In genomic region chr17:81468111-81468764, GRCh38 we compare ENCODE assay signal across 25 cellular contexts. TPM values are rescaled to one million over a fixed set of nuclear protein-coding genes. Genes with fewer than 3 reads are reported as not detected.
"Had no signal": no experiment of that assay in that cellular context is flagged by ENCODE, and none has a peak within 500 bp of the region (broad histone marks: within the 10 kb centered on the region; RNA-seq: fewer than 3 reads in every experiment).

No MANE protein-coding gene starts in this region.

- H3K27me3 Mint-ChIP-seq: activated CD4-positive, alpha-beta memory T cell treated with anti-CD3 and anti-CD28 coated beads for 36 hours; activated naive CD4-positive, alpha-beta T cell treated with anti-CD3 and anti-CD28 coated beads, Interleukin-2, amount 10 ng/mL, durations not matched to agents 7 days and 5 days; activated naive CD8-positive, alpha-beta T cell treated with anti-CD3 and anti-CD28 coated beads, Interleukin-2, amount 50 U/mL, for 24 hours; dendritic cell treated with granulocyte-macrophage colony-stimulating factor and Interleukin-4, amounts not matched to agents 40 ng/mL and 50 ng/mL, for 4 days; naive thymus-derived CD8-positive, alpha-beta T cell had no signal

- H3K4me3 Mint-ChIP-seq: activated CD4-positive, alpha-beta memory T cell treated with anti-CD3 and anti-CD28 coated beads for 36 hours; activated naive CD4-positive, alpha-beta T cell treated with anti-CD3 and anti-CD28 coated beads, Interleukin-2, amount 10 ng/mL, durations not matched to agents 7 days and 5 days; activated naive CD8-positive, alpha-beta T cell treated with anti-CD3 and anti-CD28 coated beads, Interleukin-2, amount 50 U/mL, for 24 hours; activated T-cell treated with anti-CD3 and anti-CD28 coated beads, Interleukin-2, amount 50 U/mL, for 72 hours; dendritic cell treated with granulocyte-macrophage colony-stimulating factor and Interleukin-4, amounts not matched to agents 40 ng/mL and 50 ng/mL, for 4 days; immature natural killer cell; naive thymus-derived CD8-positive, alpha-beta T cell; stimulated activated effector memory CD8-positive, alpha-beta T cell treated with anti-CD3 and anti-CD28 coated beads, Interleukin-12 subunit alpha, Interleukin-12 subunit beta, amount 100 ng/mL, for 72 hours; T-helper 17 cell had no signal

- H3K9me3 Mint-ChIP-seq: activated CD4-positive, alpha-beta memory T cell treated with anti-CD3 and anti-CD28 coated beads for 36 hours; activated naive CD4-positive, alpha-beta T cell treated with anti-CD3 and anti-CD28 coated beads, Interleukin-2, amount 10 ng/mL, durations not matched to agents 7 days and 5 days; activated naive CD8-positive, alpha-beta T cell treated with anti-CD3 and anti-CD28 coated beads, Interleukin-2, amount 50 U/mL, for 24 hours; activated T-cell treated with anti-CD3 and anti-CD28 coated beads, Interleukin-2, amount 50 U/mL, for 72 hours; dendritic cell treated with granulocyte-macrophage colony-stimulating factor and Interleukin-4, amounts not matched to agents 40 ng/mL and 50 ng/mL, for 4 days; immature natural killer cell; naive thymus-derived CD8-positive, alpha-beta T cell; stimulated activated effector memory CD8-positive, alpha-beta T cell treated with anti-CD3 and anti-CD28 coated beads, Interleukin-12 subunit alpha, Interleukin-12 subunit beta, amount 100 ng/mL, for 72 hours had no signal

- H3K36me3 Mint-ChIP-seq: activated CD4-positive, alpha-beta memory T cell treated with anti-CD3 and anti-CD28 coated beads for 36 hours; activated naive CD4-positive, alpha-beta T cell treated with anti-CD3 and anti-CD28 coated beads, Interleukin-2, amount 10 ng/mL, durations not matched to agents 7 days and 5 days; immature natural killer cell; naive thymus-derived CD8-positive, alpha-beta T cell; stimulated activated effector memory CD8-positive, alpha-beta T cell treated with anti-CD3 and anti-CD28 coated beads, Interleukin-12 subunit alpha, Interleukin-12 subunit beta, amount 100 ng/mL, for 72 hours had no signal

- H3K36me3 ChIP-seq: pancreas, right atrium auricular region, transverse colon, vagina had no signal

- DNase-seq: activated CD4-positive, alpha-beta memory T cell treated with anti-CD3 and anti-CD28 coated beads for 36 hours; activated CD4-positive, alpha-beta T cell treated with anti-CD3 and anti-CD28 coated beads for 48 hours; activated CD4-positive, CD25-positive, alpha-beta regulatory T cell; activated effector memory CD4-positive, alpha-beta T cell treated with Interleukin-2 at 50 U/mL for 16 hours; activated naive CD4-positive, alpha-beta T cell treated with anti-CD3 and anti-CD28 coated beads, Interleukin-2, amount 10 ng/mL, durations not matched to agents 7 days and 5 days; activated naive CD8-positive, alpha-beta T cell treated with anti-CD3 and anti-CD28 coated beads, Interleukin-2, amount 50 U/mL, for 24 hours; activated T-cell treated with anti-CD3 and anti-CD28 coated beads, Interleukin-2, amount 50 U/mL, for 72 hours; body of pancreas; effector CD4-positive, alpha-beta T cell; erythroblast; foreskin keratinocyte; immature natural killer cell; left lung; naive thymus-derived CD8-positive, alpha-beta T cell; pancreas; psoas muscle; stimulated activated CD4-positive, alpha-beta T cell treated with anti-CD3 and anti-CD28 coated beads, Interleukin-2, amount 100 ng/mL, for 24 hours; stomach; T-helper 17 cell; transverse colon had no signal

- H3K4me3 ChIP-seq: body of pancreas, hepatocyte, left lung, pancreas, psoas muscle, right atrium auricular region, stomach, transverse colon, vagina had no signal

- H3K27me3 ChIP-seq: body of pancreas, hepatocyte, left lung, pancreas, right atrium auricular region, stomach, transverse colon, vagina had no signal

- H3K9me3 ChIP-seq: body of pancreas, left lung, pancreas, psoas muscle, right atrium auricular region, stomach, transverse colon, vagina had no signal

- H3K27ac ChIP-seq: body of pancreas, foreskin keratinocyte, hepatocyte, left lung, pancreas, psoas muscle, right atrium auricular region, transverse colon, vagina had no signal

- H3K4me1 ChIP-seq: foreskin keratinocyte, left lung, psoas muscle, transverse colon had no signal

- H3K4me1 Mint-ChIP-seq: activated naive CD4-positive, alpha-beta T cell treated with anti-CD3 and anti-CD28 coated beads, Interleukin-2, amount 10 ng/mL, durations not matched to agents 7 days and 5 days; activated naive CD8-positive, alpha-beta T cell treated with anti-CD3 and anti-CD28 coated beads, Interleukin-2, amount 50 U/mL, for 24 hours; immature natural killer cell; stimulated activated effector memory CD8-positive, alpha-beta T cell treated with anti-CD3 and anti-CD28 coated beads, Interleukin-12 subunit alpha, Interleukin-12 subunit beta, amount 100 ng/mL, for 72 hours; T-helper 17 cell had no signal

- H3K27ac Mint-ChIP-seq: activated CD4-positive, alpha-beta memory T cell treated with anti-CD3 and anti-CD28 coated beads for 36 hours; activated naive CD4-positive, alpha-beta T cell treated with anti-CD3 and anti-CD28 coated beads, Interleukin-2, amount 10 ng/mL, durations not matched to agents 7 days and 5 days; activated naive CD8-positive, alpha-beta T cell treated with anti-CD3 and anti-CD28 coated beads, Interleukin-2, amount 50 U/mL, for 24 hours; activated T-cell treated with anti-CD3 and anti-CD28 coated beads, Interleukin-2, amount 50 U/mL, for 72 hours; dendritic cell treated with granulocyte-macrophage colony-stimulating factor and Interleukin-4, amounts not matched to agents 40 ng/mL and 50 ng/mL, for 4 days; immature natural killer cell; naive thymus-derived CD8-positive, alpha-beta T cell; stimulated activated effector memory CD8-positive, alpha-beta T cell treated with anti-CD3 and anti-CD28 coated beads, Interleukin-12 subunit alpha, Interleukin-12 subunit beta, amount 100 ng/mL, for 72 hours; T-helper 17 cell had no signal

RNA-seq across cellular contexts. Expression of gene FSCN2, which starts 59.9 kb away (rescaled TPM):
- total RNA-seq: foreskin keratinocyte had no signal
